In genomic region chr11:32794439-32794838, GRCh38 we compare ENCODE assay signal across 3 cellular contexts.
TF ChIP-seq lines count a peak whose summit lies in the region.

Gene CCDC73 (minus strand): TSS chr11:32794662. CDS start chr11:32760243, 34,419 bp downstream.

TF ChIP-seq in SK-N-SH, 30 proteins besides CTCF, POLR2A, EP300 and RAD21 (continued from another document):
- TF ChIP-seq REST (IDR thresholded peaks at IDR 0.05; ENCODE audit: low read depth, low read length) = no peak
- no peak for TF ChIP-seq POLR2AphosphoS5 (IDR thresholded peaks at IDR 0.05; ENCODE audit: low read depth, low read length)
- no peak for TF ChIP-seq NRF1 (IDR thresholded peaks at IDR 0.05; ENCODE audit: low read depth, low read length)
- no peak for TF ChIP-seq FOXM1 (IDR thresholded peaks at IDR 0.05; ENCODE audit: low read depth)
- TF ChIP-seq RXRA (IDR thresholded peaks at IDR 0.05; ENCODE audit: borderline replicate concordance, low read depth) = no peak

TF ChIP-seq in SK-N-SH treated with all-trans-retinoic acid at 6 μM for 48 hours, 23 proteins besides CTCF, POLR2A, EP300 and RAD21 (continued from another document):
- TF ChIP-seq TSHZ2 (CRISPR knock-in tag; IDR thresholded peaks at IDR 0.05) = no peak
- no peak for TF ChIP-seq ISL1 (CRISPR knock-in tag; IDR thresholded peaks at IDR 0.05)

TF ChIP-seq in K562, 482 proteins besides CTCF, POLR2A, EP300 and RAD21 (continued from another document):
- TF ChIP-seq E2F6 (IDR thresholded peaks at IDR 0.05; ENCODE audit: borderline replicate concordance in 1 of 2, extremely low read depth in 1 of 2, insufficient read depth in 1 of 2, insufficient read length in 1 of 2, low read depth in 1 of 2, low read length in 1 of 2, poor library complexity in 1 of 2, severe bottlenecking in 1 of 2) = peak in 1 of 2 experiments; percentile 57
